16 cellular contexts compared by ENCODE assay signal in genomic region chr15:78203346-78204225, GRCh38. TPM values are rescaled to one million over a fixed set of nuclear protein-coding genes. Genes with fewer than 3 reads are reported as not detected.
A peak's percentile ranks its signal among the peaks of the same experiment; 100 is the strongest.
DNase-seq lines count a peak whose midpoint lies in the region; ATAC-seq and TF ChIP-seq lines count a peak whose summit lies in the region.
"Had no signal": no experiment of that assay in that cellular context is flagged by ENCODE, and none has a peak within 500 bp of the region (broad histone marks: within the 10 kb centered on the region; RNA-seq: fewer than 3 reads in every experiment).

No MANE protein-coding gene starts in this region.

- no peaks in the 10 kb centered on the region for H3K27me3 ChIP-seq in left ventricle myocardium inferior (ENCODE audit: low read depth)
- H3K27me3 ChIP-seq in MG63, result no peaks in the 10 kb centered on the region

- peak; percentile 22 for DNase-seq in D341Med (ENCODE audit: low spot score)
- DNase-seq in anterior cingulate cortex (lab: John Stamatoyannopoulos, UW), result peak in 50 of 58 donors; percentile 24 to 82 (median 62)
- peak; percentile 61 for DNase-seq in left ventricle myocardium inferior
- DNase-seq in progenitor cell of endocrine pancreas (ENCODE audit: low spot score, unreplicated experiment), result peak; percentile 5
- no peak for DNase-seq in activated CD4-positive, alpha-beta T cell treated with anti-CD3 and anti-CD28 coated beads, Interleukin-2, amount 10 ng/mL, durations not matched to agents 24 days and 14 days
- DNase-seq in MG63, result no peak
- DNase-seq in HPDE6-E6E7 (ENCODE audit: extremely low spot score), result no peak
- DNase-seq: activated B cell treated with CpG ODN at 0.5 μM for 24 hours; effector memory CD4-positive, alpha-beta T cell; MM.1S; NK-92 treated with Interleukin-12 subunit alpha and Interleukin-12 subunit beta, amount 100 ng/mL, for 24 hours had no signal

- no peaks in the 10 kb centered on the region for H3K9me3 ChIP-seq in left ventricle myocardium inferior (replicated peaks)
- no peaks in the 10 kb centered on the region for H3K9me3 ChIP-seq in MG63

- H3K27me3 Mint-ChIP-seq in progenitor cell of endocrine pancreas, result peaks cover 20% of the 10 kb centered on the region
- peaks cover 8% of the 10 kb centered on the region for H3K27me3 Mint-ChIP-seq in activated CD4-positive, alpha-beta T cell treated with anti-CD3 and anti-CD28 coated beads, Interleukin-2, amount 10 ng/mL, durations not matched to agents 24 days and 14 days

- TF ChIP-seq CTCF in left ventricle myocardium inferior (IDR thresholded peaks at IDR 0.05; ENCODE audit: borderline replicate concordance) (no peak), progenitor cell of endocrine pancreas (IDR thresholded peaks at IDR 0.05; ENCODE audit: unreplicated experiment) (no peak)

- intact Hi-C loops in left ventricle myocardium inferior (cut with micrococcal nuclease), result no loop called here
- intact Hi-C loops in activated CD4-positive, alpha-beta T cell treated with anti-CD3 and anti-CD28 coated beads, Interleukin-2, amount 10 ng/mL, durations not matched to agents 24 days and 14 days (cut with micrococcal nuclease), result no loop called here

- H3K4me1 ChIP-seq in left ventricle myocardium inferior, result peaks cover 50% of the 10 kb centered on the region

- H3K4me3 ChIP-seq in left ventricle myocardium inferior (no peak overlapping the region), MG63 (no peak overlapping the region)
- H3K4me3 ChIP-seq: SK-N-MC had no signal

- H3K4me3 Mint-ChIP-seq in progenitor cell of endocrine pancreas (ENCODE audit: low read depth), result no peak overlapping the region
- no peak overlapping the region for H3K4me3 Mint-ChIP-seq in activated CD4-positive, alpha-beta T cell treated with anti-CD3 and anti-CD28 coated beads, Interleukin-2, amount 10 ng/mL, durations not matched to agents 24 days and 14 days
- H3K4me3 Mint-ChIP-seq: activated B cell treated with CpG ODN at 0.5 μM for 24 hours, nephron had no signal

- no peak for ATAC-seq in HG02763 (IDR thresholded peaks at IDR 0.05; ENCODE audit: unreplicated experiment)

- no peaks in the 10 kb centered on the region for H3K36me3 Mint-ChIP-seq in progenitor cell of endocrine pancreas (ENCODE audit: insufficient read depth)
- H3K36me3 Mint-ChIP-seq in activated CD4-positive, alpha-beta T cell treated with anti-CD3 and anti-CD28 coated beads, Interleukin-2, amount 10 ng/mL, durations not matched to agents 24 days and 14 days (ENCODE audit: low read depth), result no peaks in the 10 kb centered on the region

- peaks cover 9% of the 10 kb centered on the region for H3K4me1 Mint-ChIP-seq in progenitor cell of endocrine pancreas (ENCODE audit: low read depth)
- no peaks in the 10 kb centered on the region for H3K4me1 Mint-ChIP-seq in activated CD4-positive, alpha-beta T cell treated with anti-CD3 and anti-CD28 coated beads, Interleukin-2, amount 10 ng/mL, durations not matched to agents 24 days and 14 days
- H3K4me1 Mint-ChIP-seq: activated B cell treated with CpG ODN at 0.5 μM for 24 hours had no signal

- no peak overlapping the region for H3K27ac Mint-ChIP-seq in progenitor cell of endocrine pancreas
- no peak overlapping the region for H3K27ac Mint-ChIP-seq in activated CD4-positive, alpha-beta T cell treated with anti-CD3 and anti-CD28 coated beads, Interleukin-2, amount 10 ng/mL, durations not matched to agents 24 days and 14 days
- H3K27ac Mint-ChIP-seq: activated B cell treated with CpG ODN at 0.5 μM for 24 hours, nephron had no signal

- peak overlapping the region; percentile 83 for H3K27ac ChIP-seq in left ventricle myocardium inferior (replicated peaks)
- H3K27ac ChIP-seq: SK-N-MC had no signal

- no peaks in the 10 kb centered on the region for H3K9me3 Mint-ChIP-seq in progenitor cell of endocrine pancreas (ENCODE audit: low read depth)
- no peaks in the 10 kb centered on the region for H3K9me3 Mint-ChIP-seq in activated CD4-positive, alpha-beta T cell treated with anti-CD3 and anti-CD28 coated beads, Interleukin-2, amount 10 ng/mL, durations not matched to agents 24 days and 14 days
- H3K9me3 Mint-ChIP-seq: activated B cell treated with CpG ODN at 0.5 μM for 24 hours, nephron had no signal

- H3K36me3 ChIP-seq in left ventricle myocardium inferior (no peaks in the 10 kb centered on the region), MG63 (no peaks in the 10 kb centered on the region)

RNA-seq across cellular contexts. Expression of gene ACSBG1, which starts 30.8 kb away (rescaled TPM):
- 0.25 TPM for total RNA-seq in left ventricle myocardium inferior
- total RNA-seq in progenitor cell of endocrine pancreas, result 0.18 TPM in 1 of 2 replicates, not detected in the other
- total RNA-seq in activated CD4-positive, alpha-beta T cell treated with anti-CD3 and anti-CD28 coated beads, Interleukin-2, amount 10 ng/mL, durations not matched to agents 24 days and 14 days, result not detected in 2 replicates
- not detected in 2 replicates for total RNA-seq in MG63 (2014; rRNA removed; shearing (Covaris generic); ENCODE audit: low replicate concordance)
- total RNA-seq: astrocyte, kidney epithelial cell had no signal

RNA-seq across cellular contexts. Expression of gene IDH3A, which starts 54.4 kb away (rescaled TPM):
- total RNA-seq in left ventricle myocardium inferior (465 TPM), progenitor cell of endocrine pancreas (34.9 and 35.4 TPM in 2 replicates)
- total RNA-seq in activated CD4-positive, alpha-beta T cell treated with anti-CD3 and anti-CD28 coated beads, Interleukin-2, amount 10 ng/mL, durations not matched to agents 24 days and 14 days, result 165 and 169 TPM in 2 replicates
- 67.3 and 87.9 TPM in 2 replicates for total RNA-seq in MG63 (2014; rRNA removed; shearing (Covaris generic); ENCODE audit: low replicate concordance)

Comparison
In these comparisons a context has a peak if more than half of its experiments do, and no peak if none do; other contexts are left out.
1. DNase-seq: peak in D341Med (single experiment), anterior cingulate cortex (50 of 58), left ventricle myocardium inferior (single experiment) and progenitor cell of endocrine pancreas (single experiment); none in activated CD4-positive, alpha-beta T cell treated with anti-CD3 and anti-CD28 coated beads, Interleukin-2, amount 10 ng/mL, durations not matched to agents 24 days and 14 days (single experiment), MG63 (single experiment) and HPDE6-E6E7 (single experiment).